In the genomic region with DNA sequence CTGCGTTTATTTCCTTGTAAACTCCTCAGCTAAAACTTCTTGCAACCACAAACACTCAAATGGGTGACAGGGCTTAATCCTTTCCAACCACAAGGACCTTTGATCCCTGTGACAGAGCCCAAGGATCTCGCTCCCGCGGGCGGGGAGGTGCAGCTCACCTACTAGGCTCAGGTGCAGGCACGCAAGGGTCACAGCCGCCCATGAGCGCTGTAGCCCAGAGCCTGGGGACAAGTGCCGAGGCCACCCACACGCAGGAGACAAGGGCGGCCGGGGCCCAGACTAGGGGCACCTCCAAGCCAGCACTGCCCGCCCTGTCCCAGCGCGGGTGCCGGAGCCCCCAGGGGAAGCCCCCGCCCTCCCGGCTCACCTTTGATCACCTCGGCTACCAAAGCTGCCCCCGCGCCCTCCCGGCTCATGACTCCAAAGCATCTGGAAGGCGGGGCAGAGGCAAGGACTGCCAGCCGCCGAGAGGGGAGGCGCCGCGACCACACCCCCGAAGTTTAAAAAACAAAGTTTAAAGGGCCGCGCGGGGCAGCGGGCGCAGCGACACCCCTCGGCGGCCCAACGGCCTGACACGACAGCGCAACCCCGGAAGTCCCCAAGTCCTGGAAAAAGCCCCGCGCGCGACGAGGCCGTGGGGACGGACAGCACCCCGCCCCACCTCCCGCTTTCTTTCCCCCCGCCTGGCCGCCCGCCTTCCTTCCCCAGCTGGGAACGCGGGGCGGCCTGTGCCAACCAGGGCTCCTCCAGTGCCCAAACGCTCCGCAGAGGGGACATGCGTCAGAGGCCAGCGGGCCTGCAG, we compare ENCODE assay signal across 8 cellular contexts. TPM values are rescaled to one million over a fixed set of nuclear protein-coding genes. Genes with fewer than 3 reads are reported as not detected.
A peak's percentile ranks its signal among the peaks of the same experiment; 100 is the strongest.
DNase-seq lines count a peak whose midpoint lies in the region; ATAC-seq and TF ChIP-seq lines count a peak whose summit lies in the region.

No MANE protein-coding gene starts in this region.

- ATAC-seq in GM18861 (IDR thresholded peaks at IDR 0.05; ENCODE audit: unreplicated experiment), result peak; percentile 78
- peak; percentile 88 for ATAC-seq in HG03095 (IDR thresholded peaks at IDR 0.05; ENCODE audit: unreplicated experiment)
- peak; percentile 86 for ATAC-seq in stimulated activated naive CD8-positive, alpha-beta T cell treated with anti-CD3 and anti-CD28 coated beads, Interleukin-15, amount 100 ng/mL, for 72 hours

- TF ChIP-seq CTCF in fibroblast of villous mesenchyme (IDR thresholded peaks at IDR 0.05; ENCODE audit: insufficient read depth, low read depth, low read length) (peak; percentile 51), neural crest cell (conservative IDR thresholded peaks at IDR 0.05) (peak; percentile 68)

- DNase-seq in AG08396 (ENCODE audit: low spot score) (peak; percentile 84), RKO (ENCODE audit: low spot score) (peak; percentile 84), activated gamma-delta T cell (lab: John Stamatoyannopoulos, UW) (peak; percentile 64), fibroblast of villous mesenchyme (ENCODE audit: low read depth) (peak; percentile 52), neural crest cell (ENCODE audit: low read depth, low spot score) (peak; percentile 47)
- DNase-seq in stimulated activated naive CD8-positive, alpha-beta T cell treated with anti-CD3 and anti-CD28 coated beads, Interleukin-15, amount 100 ng/mL, for 72 hours, result peak; percentile 82 to 85

- H3K27me3 Mint-ChIP-seq in neural crest cell (ENCODE audit: low read depth), result peaks cover 11% of the 10 kb centered on the region
- peaks cover 9% of the 10 kb centered on the region for H3K27me3 Mint-ChIP-seq in stimulated activated naive CD8-positive, alpha-beta T cell treated with anti-CD3 and anti-CD28 coated beads, Interleukin-15, amount 100 ng/mL, for 72 hours

- peak overlapping the region; percentile 66 for H3K4me3 ChIP-seq in fibroblast of villous mesenchyme (ENCODE audit: low read depth, low read length)

- peaks cover 13% of the 10 kb centered on the region for H3K4me1 Mint-ChIP-seq in neural crest cell
- peaks cover 38% of the 10 kb centered on the region for H3K4me1 Mint-ChIP-seq in stimulated activated naive CD8-positive, alpha-beta T cell treated with anti-CD3 and anti-CD28 coated beads, Interleukin-15, amount 100 ng/mL, for 72 hours

- H3K4me3 Mint-ChIP-seq in neural crest cell, result peak overlapping the region; percentile 78
- H3K4me3 Mint-ChIP-seq in stimulated activated naive CD8-positive, alpha-beta T cell treated with anti-CD3 and anti-CD28 coated beads, Interleukin-15, amount 100 ng/mL, for 72 hours, result peak overlapping the region; percentile 86 to 91

- H3K9me3 Mint-ChIP-seq in neural crest cell, result no peaks in the 10 kb centered on the region
- H3K9me3 Mint-ChIP-seq in stimulated activated naive CD8-positive, alpha-beta T cell treated with anti-CD3 and anti-CD28 coated beads, Interleukin-15, amount 100 ng/mL, for 72 hours, result no peaks in the 10 kb centered on the region

- no peaks in the 10 kb centered on the region for H3K36me3 Mint-ChIP-seq in neural crest cell (ENCODE audit: low read depth)

- no peak overlapping the region for H3K27ac Mint-ChIP-seq in neural crest cell (ENCODE audit: unreplicated experiment)
- peak overlapping the region; percentile 85 to 97 for H3K27ac Mint-ChIP-seq in stimulated activated naive CD8-positive, alpha-beta T cell treated with anti-CD3 and anti-CD28 coated beads, Interleukin-15, amount 100 ng/mL, for 72 hours

RNA-seq across cellular contexts. Expression of a gene that starts 53.0 kb away (rescaled TPM):
- total RNA-seq in fibroblast of villous mesenchyme, result 13.2 and 26.8 TPM in 2 replicates
- 29.2 and 30.5 TPM in 2 replicates for total RNA-seq in neural crest cell

Comparison
In these comparisons a context has a peak if more than half of its experiments do, and no peak if none do; other contexts are left out.
1. Peak in every context shown above with its lines: DNase-seq, ATAC-seq and H3K4me3 ChIP-seq.